Comparison of ENCODE assay signal across 17 cellular contexts in genomic region chr12:128267246-128267622, GRCh38. TPM values are rescaled to one million over a fixed set of nuclear protein-coding genes. Genes with fewer than 3 reads are reported as not detected.
A peak's percentile ranks its signal among the peaks of the same experiment; 100 is the strongest.
DNase-seq lines count a peak whose midpoint lies in the region; ATAC-seq, FAIRE-seq and TF ChIP-seq lines count a peak whose summit lies in the region.
"Had no signal": no experiment of that assay in that cellular context is flagged by ENCODE, and none has a peak within 500 bp of the region (broad histone marks: within the 10 kb centered on the region; RNA-seq: fewer than 3 reads in every experiment).

No MANE protein-coding gene starts in this region.

- POLR2A ChIA-PET in activated CD8-positive, alpha-beta T cell treated with anti-CD3 and anti-CD28 coated beads, Interleukin-2, amount 10 ng/mL, durations not matched to agents 7 days and 5 days (lab: Charles Lee), result no interaction called here

- H3K27ac ChIP-seq in esophagus squamous epithelium (peak overlapping the region in 2 of 4 donors; percentile 21 to 59), transverse colon (no peak overlapping the region)
- H3K27ac ChIP-seq: 22Rv1, adrenal gland had no signal

- peaks cover 4% of the 10 kb centered on the region for H3K9me3 Mint-ChIP-seq in activated CD8-positive, alpha-beta T cell treated with anti-CD3 and anti-CD28 coated beads, Interleukin-2, amount 10 ng/mL, durations not matched to agents 7 days and 5 days (ENCODE audit: insufficient read depth)

- no peak for TF ChIP-seq EP300 in transverse colon (IDR thresholded peaks at IDR 0.05; ENCODE audit: low read depth)

- H3K27me3 Mint-ChIP-seq in activated CD8-positive, alpha-beta T cell treated with anti-CD3 and anti-CD28 coated beads, Interleukin-2, amount 10 ng/mL, durations not matched to agents 7 days and 5 days (ENCODE audit: low read depth), result peaks cover 34% of the 10 kb centered on the region

- intact Hi-C loops in esophagus squamous epithelium (cut with DNase I), result no loop called here
- intact Hi-C loops in mucosa of descending colon (cut with DNase I, micrococcal nuclease), result no loop called here
- intact Hi-C loops in transverse colon (cut with DNase I; ENCODE audit: low total_unique reads), result no loop called here

- no peak overlapping the region for H3K27ac Mint-ChIP-seq in activated CD8-positive, alpha-beta T cell treated with anti-CD3 and anti-CD28 coated beads, Interleukin-2, amount 10 ng/mL, durations not matched to agents 7 days and 5 days

- WGBS in esophagus squamous epithelium, 2 donors, result 40% methylated on average over 1 of the region's 55 CpGs; no CpG with 5 or more reads in 1 of the 2 donors
- WGBS in transverse colon (ENCODE audit: low coverage in 1 of 2), 2 donors, result 8% methylated on average over 12 of the region's 55 CpGs; no CpG with 5 or more reads in 1 of the 2 donors

- peak; percentile 11 for ATAC-seq in mucosa of descending colon
- no peak for ATAC-seq in activated CD8-positive, alpha-beta T cell treated with anti-CD3 and anti-CD28 coated beads, Interleukin-2, amount 10 ng/mL, durations not matched to agents 7 days and 5 days

- in situ Hi-C loops in transverse colon (cut with MboI; ENCODE audit: low pct_ligation_motif_present in 1 of 4, low pct_unique_long_range_greater_than_20kb in 1 of 4, low sequenced_read_pairs in 3 of 4), result no loop called here

- H3K4me3 ChIP-seq in esophagus squamous epithelium, result peak overlapping the region; percentile 21 to 63 (median 46)
- H3K4me3 ChIP-seq in mucosa of descending colon, result no peak overlapping the region
- H3K4me3 ChIP-seq in transverse colon, result peak overlapping the region in 3 of 4 donors; percentile 17 to 47 (median 21)

- peaks cover 0 to 33% (median 8%) of the 10 kb centered on the region in 3 donors for H3K4me1 ChIP-seq in esophagus squamous epithelium
- peaks cover 3% of the 10 kb centered on the region for H3K4me1 ChIP-seq in mucosa of descending colon (ENCODE audit: low read depth)
- peaks cover 0 to 4% (median 2%) of the 10 kb centered on the region in 4 donors for H3K4me1 ChIP-seq in transverse colon

- FAIRE-seq in HTR-8/SVneo (lab: Jason Lieb, UNC), result no peak

- TF ChIP-seq CTCF in esophagus squamous epithelium (IDR thresholded peaks at IDR 0.05) (no peak), mucosa of descending colon (IDR thresholded peaks at IDR 0.05) (no peak), transverse colon (IDR thresholded peaks at IDR 0.05) (no peak)

- peaks cover 1% of the 10 kb centered on the region for H3K36me3 Mint-ChIP-seq in activated CD8-positive, alpha-beta T cell treated with anti-CD3 and anti-CD28 coated beads, Interleukin-2, amount 10 ng/mL, durations not matched to agents 7 days and 5 days (ENCODE audit: low read depth)

- no peak for TF ChIP-seq POLR2A in esophagus squamous epithelium (IDR thresholded peaks at IDR 0.05)
- no peak for TF ChIP-seq POLR2A in transverse colon (IDR thresholded peaks at IDR 0.05)

- H3K27me3 ChIP-seq in esophagus squamous epithelium (peaks cover 0 to 81% (median 2%) of the 10 kb centered on the region in 4 donors), transverse colon (peaks cover 54% of the 10 kb centered on the region)

- H3K9me3 ChIP-seq in esophagus squamous epithelium (no peaks in the 10 kb centered on the region), mucosa of descending colon (no peaks in the 10 kb centered on the region), transverse colon (no peaks in the 10 kb centered on the region)
- H3K9me3 ChIP-seq: adrenal gland had no signal

- peak; percentile 18 for DNase-seq in DMS 273 (lab: John Stamatoyannopoulos, UW; ENCODE audit: unreplicated experiment)
- no peak for DNase-seq in DMS 273 treated with DMSO at 0.1 percent for 48 hours (lab: John Stamatoyannopoulos, UW)
- no peak for DNase-seq in esophagus squamous epithelium (lab: John Stamatoyannopoulos, UW)
- DNase-seq in mucosa of descending colon, result no peak
- DNase-seq in transverse colon, result no peak
- no peak for DNase-seq in HTR-8/SVneo (ENCODE audit: insufficient read length, low spot score)
- no peak for DNase-seq in activated CD8-positive, alpha-beta T cell treated with anti-CD3 and anti-CD28 coated beads, Interleukin-2, amount 10 ng/mL, durations not matched to agents 7 days and 5 days
- DNase-seq in NCI-H146 (lab: John Stamatoyannopoulos, UW), result no peak
- DNase-seq: activated CD4-positive, alpha-beta T cell treated with anti-CD3 and anti-CD28 coated beads for 4 hours; activated T-cell treated with anti-CD3 and anti-CD28 coated beads, Interleukin-2, amount 50 U/mL, for 48 hours; adrenal gland; cortex of kidney; HCEC 1CT; Kasumi-1; NCI-H187; NCI-H774 had no signal

- no peak overlapping the region for H3K4me3 Mint-ChIP-seq in activated CD8-positive, alpha-beta T cell treated with anti-CD3 and anti-CD28 coated beads, Interleukin-2, amount 10 ng/mL, durations not matched to agents 7 days and 5 days

- H3K4me1 Mint-ChIP-seq in activated CD8-positive, alpha-beta T cell treated with anti-CD3 and anti-CD28 coated beads, Interleukin-2, amount 10 ng/mL, durations not matched to agents 7 days and 5 days (ENCODE audit: low read depth), result no peaks in the 10 kb centered on the region

- CTCF ChIA-PET in activated CD8-positive, alpha-beta T cell treated with anti-CD3 and anti-CD28 coated beads, Interleukin-2, amount 10 ng/mL, durations not matched to agents 7 days and 5 days (lab: Charles Lee), result interaction anchor here (1.1 kb wide), 1 partner anchor 8 kb away, joined by 3 read pairs; no protein-coding TSS in a partner anchor

- no peaks in the 10 kb centered on the region for H3K36me3 ChIP-seq in esophagus squamous epithelium
- H3K36me3 ChIP-seq in mucosa of descending colon (ENCODE audit: low read depth), result no peaks in the 10 kb centered on the region
- no peaks in the 10 kb centered on the region for H3K36me3 ChIP-seq in transverse colon
- H3K36me3 ChIP-seq: adrenal gland had no signal

RNA-seq across cellular contexts. Expression of gene TMEM132C, which starts 0.3 kb away (rescaled TPM):
- total RNA-seq in esophagus squamous epithelium (1 to 10 TPM in 1 of 4 donors, under 1 TPM in 3; 0.13 to 7.6 (median 0.37) TPM), mucosa of descending colon (1 to 10 TPM in 2 of 3 donors, under 1 TPM in 1; 0.23 to 2.4 (median 1.2) TPM), transverse colon (1 to 10 TPM in 1 of 4 donors, under 1 TPM in 3; 0.20 to 1.6 (median 0.58) TPM)
- not detected for total RNA-seq in activated CD8-positive, alpha-beta T cell treated with anti-CD3 and anti-CD28 coated beads, Interleukin-2, amount 10 ng/mL, durations not matched to agents 7 days and 5 days
